Comparison of ENCODE assay signal across 10 cellular contexts in the genomic region with DNA sequence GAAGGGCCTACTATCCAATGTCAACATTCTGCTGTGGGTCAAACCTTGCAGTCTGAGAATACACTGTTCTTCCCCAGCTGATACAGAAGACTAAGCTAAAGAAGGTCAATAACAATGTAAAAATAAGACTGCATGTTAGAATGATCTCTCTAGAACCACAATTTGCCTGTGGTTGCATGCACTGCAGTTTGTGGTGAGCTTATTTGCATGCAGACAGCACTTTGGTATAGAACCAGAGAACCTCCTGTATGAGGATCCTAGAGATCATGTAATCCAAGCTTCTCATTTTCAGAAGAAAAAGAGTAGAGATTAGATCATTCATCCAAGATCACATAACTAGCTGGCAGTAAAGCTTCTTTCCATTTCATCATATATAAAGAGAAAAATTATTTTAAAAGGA. TPM values are rescaled to one million over a fixed set of nuclear protein-coding genes. Genes with fewer than 3 reads are reported as not detected.
DNase-seq lines count a peak whose midpoint lies in the region; ATAC-seq and TF ChIP-seq lines count a peak whose summit lies in the region.
"Had no signal": no experiment of that assay in that cellular context is flagged by ENCODE, and none has a peak within 500 bp of the region (broad histone marks: within the 10 kb centered on the region; RNA-seq: fewer than 3 reads in every experiment).

No MANE protein-coding gene starts in this region.

- no peak overlapping the region for H3K4me3 ChIP-seq in transverse colon

- in situ Hi-C loops in transverse colon (cut with MboI; ENCODE audit: low pct_ligation_motif_present in 1 of 4, low pct_unique_long_range_greater_than_20kb in 1 of 4, low sequenced_read_pairs in 3 of 4): no loop called here

- no peak for TF ChIP-seq POLR2A in transverse colon (IDR thresholded peaks at IDR 0.05)

- no peak overlapping the region for H3K27ac ChIP-seq in transverse colon

- no peak for TF ChIP-seq EP300 in transverse colon (IDR thresholded peaks at IDR 0.05; ENCODE audit: low read depth)

- ATAC-seq in HG02884 (IDR thresholded peaks at IDR 0.05; ENCODE audit: unreplicated experiment): peak; percentile 99
- no peak for ATAC-seq in left ventricle myocardium superior

- no peaks in the 10 kb centered on the region for H3K27me3 ChIP-seq in transverse colon

- H3K9me3 ChIP-seq in transverse colon: no peaks in the 10 kb centered on the region

- no peaks in the 10 kb centered on the region for H3K36me3 ChIP-seq in transverse colon

- peak; percentile 14 for DNase-seq in stimulated activated CD4-positive, alpha-beta T cell treated with anti-CD3 and anti-CD28 coated beads, Interleukin-4, amount 100 ng/mL, for 24 hours
- no peak for DNase-seq in stimulated activated CD4-positive, alpha-beta T cell treated with anti-CD3 and anti-CD28 coated beads, Interleukin-2, amount 100 ng/mL, for 24 hours
- DNase-seq in NCI-H526 treated with DMSO at 0.1 percent for 48 hours (lab: John Stamatoyannopoulos, UW) (peak; percentile 44), transverse colon (peak; percentile 20), ecto neural progenitor cell (ENCODE audit: low spot score) (no peak), cerebellar cortex (ENCODE audit: low spot score) (no peak), left ventricle myocardium superior (no peak)
- DNase-seq: activated CD4-positive, alpha-beta T cell treated with anti-CD3 and anti-CD28 coated beads, Interleukin-2, amount 50 U/mL, for 1 hour; stimulated activated naive CD4-positive, alpha-beta T cell treated with Interleukin-2 at 50 U/mL for 16 hours had no signal

- no peak for TF ChIP-seq CTCF in transverse colon (IDR thresholded peaks at IDR 0.05)

- H3K4me1 ChIP-seq in transverse colon: peaks cover 0 to 4% (median 0%) of the 10 kb centered on the region in 4 donors

- intact Hi-C loops in transverse colon (cut with DNase I; ENCODE audit: low total_unique reads): no loop called here
- intact Hi-C loops in left ventricle myocardium superior (cut with micrococcal nuclease): no loop called here

RNA-seq across cellular contexts. Expression of a gene that starts 15.8 kb away (rescaled TPM):
- total RNA-seq in transverse colon (10 to 100 TPM in 3 of 4 donors, 1 to 10 TPM in 1; 9.8 to 18.0 (median 15.9) TPM), left ventricle myocardium superior (11.4 TPM)

RNA-seq across cellular contexts. Expression of a gene that starts 59.5 kb away (rescaled TPM):
- 10 to 100 TPM; 29.4 to 92.1 (median 54.2) TPM for total RNA-seq in transverse colon
- total RNA-seq in left ventricle myocardium superior: 16.1 TPM

Comparison
In these comparisons a context has a peak if more than half of its experiments do, and no peak if none do; other contexts are left out.
1. DNase-seq: peak in stimulated activated CD4-positive, alpha-beta T cell treated with anti-CD3 and anti-CD28 coated beads, Interleukin-4, amount 100 ng/mL, for 24 hours (single experiment), NCI-H526 treated with DMSO at 0.1 percent for 48 hours (single experiment) and transverse colon (single experiment); none in stimulated activated CD4-positive, alpha-beta T cell treated with anti-CD3 and anti-CD28 coated beads, Interleukin-2, amount 100 ng/mL, for 24 hours (0 of 2), ecto neural progenitor cell (single experiment), cerebellar cortex (single experiment) and left ventricle myocardium superior (single experiment).